ENCODE assay signal across 11 cellular contexts in the genomic region with DNA sequence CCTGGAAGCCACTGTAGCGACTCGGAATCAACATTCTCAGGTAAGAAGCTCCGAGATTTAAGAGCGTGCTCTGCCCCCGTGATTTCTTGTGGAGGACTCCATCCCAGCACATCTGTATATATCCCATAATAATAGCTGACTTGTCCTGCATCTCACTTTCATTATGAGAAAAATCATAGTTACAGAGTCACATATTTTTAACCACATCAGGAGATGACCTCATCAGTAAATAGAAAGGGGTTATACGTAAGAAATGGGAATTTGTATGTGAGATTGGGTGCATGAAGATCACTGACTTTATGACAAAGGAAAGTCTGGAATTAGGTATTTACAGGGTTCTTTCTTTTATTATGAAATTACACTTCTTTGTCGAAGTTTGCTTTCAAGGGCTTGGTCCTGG.
"Had no signal": no experiment of that assay in that cellular context is flagged by ENCODE, and none has a peak within 500 bp of the region (broad histone marks: within the 10 kb centered on the region; RNA-seq: fewer than 3 reads in every experiment).

No MANE protein-coding gene starts in this region.

- H3K36me3 ChIP-seq: left ventricle myocardium inferior, neural progenitor cell, ovary had no signal

- H3K4me3 ChIP-seq: left ventricle myocardium inferior, neural progenitor cell, ovary had no signal

- H3K27me3 ChIP-seq: neural progenitor cell, ovary had no signal

- DNase-seq: activated CD4-positive, alpha-beta T cell treated with anti-CD3 and anti-CD28 coated beads, Interleukin-2, amount 50 U/mL, for 1 hour; activated CD4-positive, CD25-positive, alpha-beta regulatory T cell; activated naive CD4-positive, alpha-beta T cell treated with anti-CD3 and anti-CD28 coated beads, Interleukin-2, amount 10 ng/mL, durations not matched to agents 7 days and 5 days; central memory CD4-positive, alpha-beta T cell; effector memory CD4-positive, alpha-beta T cell; left ventricle myocardium inferior; mesendoderm; ovary; stimulated activated CD4-positive, alpha-beta T cell treated with anti-CD3 and anti-CD28 coated beads, Interleukin-4, amount 100 ng/mL, for 1 hour; stimulated activated CD8-positive, alpha-beta memory T cell treated with anti-CD3 and anti-CD28 coated beads, Interleukin-4, amount 100 ng/mL, for 48 hours had no signal

- H3K9me3 ChIP-seq: left ventricle myocardium inferior, ovary had no signal

- H3K27ac ChIP-seq: left ventricle myocardium inferior, neural progenitor cell had no signal

- H3K4me1 ChIP-seq: neural progenitor cell had no signal
